In genomic region chr1:157099633-157100009, GRCh38 we compare ENCODE assay signal across 1 cellular context.
TF ChIP-seq lines count a peak whose summit lies in the region.

ETV3L (minus strand) TSS chr1:157099808; CDS start chr1:157099523, 285 bp downstream.

TF ChIP-seq in SK-N-SH, 30 proteins besides CTCF, POLR2A, EP300 and RAD21 (continued from another document):
- TF ChIP-seq, protein P1, sequence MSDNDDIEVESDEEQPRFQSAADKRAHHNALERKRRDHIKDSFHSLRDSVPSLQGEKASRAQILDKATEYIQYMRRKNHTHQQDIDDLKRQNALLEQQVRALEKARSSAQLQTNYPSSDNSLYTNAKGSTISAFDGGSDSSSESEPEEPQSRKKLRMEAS (IDR thresholded peaks at IDR 0.05; ENCODE audit: low read depth), result no peak
- TF ChIP-seq NFIC (IDR thresholded peaks at IDR 0.05; ENCODE audit: borderline replicate concordance) (no peak), ELF1 (IDR thresholded peaks at IDR 0.05) (no peak)
